14 cellular contexts compared by ENCODE assay signal in genomic region chr17:74078363-74078762, GRCh38.
DNase-seq lines count a peak whose midpoint lies in the region; ATAC-seq and TF ChIP-seq lines count a peak whose summit lies in the region.
"Had no signal": no experiment of that assay in that cellular context is flagged by ENCODE, and none has a peak within 500 bp of the region (broad histone marks: within the 10 kb centered on the region; RNA-seq: fewer than 3 reads in every experiment).

No MANE protein-coding gene starts in this region.

- no peak overlapping the region for H3K14ac ChIP-seq in neuronal stem cell (ENCODE audit: low read length)

- TF ChIP-seq CTCF in right atrium auricular region (IDR thresholded peaks at IDR 0.05): no peak

- no peaks in the 10 kb centered on the region for H3K79me1 ChIP-seq in neuronal stem cell (ENCODE audit: low read depth, low read length)

- H3K4ac ChIP-seq in neuronal stem cell (ENCODE audit: low read length): no peak overlapping the region

- no peaks in the 10 kb centered on the region for H3K9me3 Mint-ChIP-seq in stimulated activated effector memory CD8-positive, alpha-beta T cell treated with anti-CD3 and anti-CD28 coated beads, Interleukin-12 subunit alpha, Interleukin-12 subunit beta, amount 100 ng/mL, for 72 hours

- H3K27me3 ChIP-seq in neuronal stem cell (ENCODE audit: control insufficient read depth in 3 of 3, insufficient read depth in 3 of 3, low read depth in 1 of 3, low read length in 3 of 3) (peaks cover 0 to 12% (median 2%) of the 10 kb centered on the region in 3 experiments), right atrium auricular region (no peaks in the 10 kb centered on the region)

- H3K36me3 ChIP-seq in neuronal stem cell (replicated peaks in 1 of 2; ENCODE audit: control insufficient read depth in 2 of 2, insufficient read depth in 2 of 2, low read length in 2 of 2): peaks cover 0 to 3% of the 10 kb centered on the region in 2 donors
- H3K36me3 ChIP-seq in right atrium auricular region: no peaks in the 10 kb centered on the region
- H3K36me3 ChIP-seq: HAP-1 had no signal

- DNase-seq in D341Med (ENCODE audit: low spot score): peak; percentile 37
- DNase-seq in NCI-H1092 treated with DMSO at 0.1 percent for 48 hours (lab: John Stamatoyannopoulos, UW): peak; percentile 70
- DNase-seq in NCI-H82 treated with DMSO at 0.1 percent for 48 hours (lab: John Stamatoyannopoulos, UW; ENCODE audit: unreplicated experiment): peak; percentile 45
- DNase-seq in neuronal stem cell (ENCODE audit: low spot score): no peak
- DNase-seq in right atrium auricular region (ENCODE audit: low spot score): no peak
- DNase-seq in stimulated activated effector memory CD8-positive, alpha-beta T cell treated with anti-CD3 and anti-CD28 coated beads, Interleukin-12 subunit alpha, Interleukin-12 subunit beta, amount 100 ng/mL, for 72 hours (ENCODE audit: low spot score in 2 of 2): no peak
- DNase-seq in epidermal melanocyte (ENCODE audit: insufficient read length, low spot score): no peak
- DNase-seq: C1 segment of cervical spinal cord; CD4-positive, alpha-beta memory T cell; DMS153; DMS79 treated with DMSO at 0.1 percent for 48 hours; EL had no signal

- WGBS in neuronal stem cell (ENCODE audit: extremely low coverage in 2 of 2, insufficient read length in 2 of 2, insufficient replicate concordance in 1 of 2), 2 donors: no CpG with 5 or more reads among the region's 9 CpGs

- no peaks in the 10 kb centered on the region for H3K4me1 Mint-ChIP-seq in stimulated activated effector memory CD8-positive, alpha-beta T cell treated with anti-CD3 and anti-CD28 coated beads, Interleukin-12 subunit alpha, Interleukin-12 subunit beta, amount 100 ng/mL, for 72 hours
- H3K4me1 Mint-ChIP-seq: B cell; CD4-positive, alpha-beta memory T cell had no signal

- H3K4me3 Mint-ChIP-seq in stimulated activated effector memory CD8-positive, alpha-beta T cell treated with anti-CD3 and anti-CD28 coated beads, Interleukin-12 subunit alpha, Interleukin-12 subunit beta, amount 100 ng/mL, for 72 hours: no peak overlapping the region
- H3K4me3 Mint-ChIP-seq: B cell; CD4-positive, alpha-beta memory T cell had no signal

- no peak for ATAC-seq in stimulated activated effector memory CD8-positive, alpha-beta T cell treated with anti-CD3 and anti-CD28 coated beads, Interleukin-12 subunit alpha, Interleukin-12 subunit beta, amount 100 ng/mL, for 72 hours

- H3K18ac ChIP-seq in neuronal stem cell (ENCODE audit: low read length): peak overlapping the region; percentile 44

- no peak overlapping the region for H2AFZ ChIP-seq in neuronal stem cell (ENCODE audit: low read length)

- peak overlapping the region; percentile 4 for H2BK5ac ChIP-seq in neuronal stem cell (ENCODE audit: low read length)

- no peak overlapping the region for H3K9ac ChIP-seq in neuronal stem cell (ENCODE audit: low read depth, low read length, poor library complexity)

- no peak overlapping the region for H3K27ac Mint-ChIP-seq in stimulated activated effector memory CD8-positive, alpha-beta T cell treated with anti-CD3 and anti-CD28 coated beads, Interleukin-12 subunit alpha, Interleukin-12 subunit beta, amount 100 ng/mL, for 72 hours
- H3K27ac Mint-ChIP-seq: B cell; CD4-positive, alpha-beta memory T cell had no signal

- H4K8ac ChIP-seq in neuronal stem cell (ENCODE audit: low read depth, low read length): no peak overlapping the region

- H2BK12ac ChIP-seq in neuronal stem cell (ENCODE audit: low read length): peak overlapping the region; percentile 34

- H3K4me1 ChIP-seq in neuronal stem cell (ENCODE audit: control insufficient read depth in 2 of 2, insufficient read depth in 1 of 2, low read depth in 1 of 2, low read length in 2 of 2) (peaks cover 0 to 4% of the 10 kb centered on the region in 2 donors), right atrium auricular region (no peaks in the 10 kb centered on the region)
- H3K4me1 ChIP-seq: HAP-1 had no signal

- no peaks in the 10 kb centered on the region for H3K36me3 Mint-ChIP-seq in stimulated activated effector memory CD8-positive, alpha-beta T cell treated with anti-CD3 and anti-CD28 coated beads, Interleukin-12 subunit alpha, Interleukin-12 subunit beta, amount 100 ng/mL, for 72 hours
- H3K36me3 Mint-ChIP-seq: CD4-positive, alpha-beta memory T cell had no signal

- no peak overlapping the region for H2BK120ac ChIP-seq in neuronal stem cell (ENCODE audit: low read depth, low read length)

- H2AK5ac ChIP-seq in neuronal stem cell (ENCODE audit: low read depth, low read length): no peak overlapping the region

- H3K27ac ChIP-seq in neuronal stem cell (replicated peaks; ENCODE audit: low read length) (no peak overlapping the region), right atrium auricular region (no peak overlapping the region)

- H3K4me3 ChIP-seq in neuronal stem cell (ENCODE audit: low read length in 2 of 2) (no peak overlapping the region), right atrium auricular region (no peak overlapping the region)
- H3K4me3 ChIP-seq: HAP-1 had no signal

- H3K9me3 ChIP-seq in neuronal stem cell (replicated peaks in 1 of 2; ENCODE audit: control insufficient read depth in 2 of 2, insufficient read depth in 1 of 2, low read depth in 1 of 2, low read length in 2 of 2) (peaks cover 0 to 5% of the 10 kb centered on the region in 2 donors), right atrium auricular region (peaks cover 0 to 12% of the 10 kb centered on the region in 2 donors)
- H3K9me3 ChIP-seq: HAP-1 had no signal

- no peak overlapping the region for H3K23ac ChIP-seq in neuronal stem cell (ENCODE audit: low read depth, low read length, poor library complexity)

- no peak overlapping the region for H3K4me2 ChIP-seq in neuronal stem cell (ENCODE audit: insufficient read depth, low read length, poor library complexity, severe bottlenecking)

- no peak overlapping the region for H4K91ac ChIP-seq in neuronal stem cell (ENCODE audit: low read depth, low read length, poor library complexity)

- H2BK15ac ChIP-seq in neuronal stem cell (ENCODE audit: low read length): no peak overlapping the region

Comparison
In these comparisons a context has a peak if more than half of its experiments do, and no peak if none do; other contexts are left out.
1. DNase-seq: peak in D341Med (single experiment), NCI-H1092 treated with DMSO at 0.1 percent for 48 hours (single experiment) and NCI-H82 treated with DMSO at 0.1 percent for 48 hours (single experiment); none in neuronal stem cell (single experiment), right atrium auricular region (single experiment), stimulated activated effector memory CD8-positive, alpha-beta T cell treated with anti-CD3 and anti-CD28 coated beads, Interleukin-12 subunit alpha, Interleukin-12 subunit beta, amount 100 ng/mL, for 72 hours (0 of 2) and epidermal melanocyte (single experiment).